In genomic region chr4:72809208-72809607, GRCh38 we compare ENCODE assay signal across 19 cellular contexts.
A peak's percentile ranks its signal among the peaks of the same experiment; 100 is the strongest.
DNase-seq lines count a peak whose midpoint lies in the region; ATAC-seq and TF ChIP-seq lines count a peak whose summit lies in the region.
"Had no signal": no experiment of that assay in that cellular context is flagged by ENCODE, and none has a peak within 500 bp of the region (broad histone marks: within the 10 kb centered on the region; RNA-seq: fewer than 3 reads in every experiment).

No MANE protein-coding gene starts in this region.

- H3K4me3 ChIP-seq in choroid plexus epithelial cell (ENCODE audit: low read depth, low read length), result no peak overlapping the region
- H3K4me3 ChIP-seq: GM12878 had no signal

- peak; percentile 23 for DNase-seq in EH (ENCODE audit: low read depth)
- peak; percentile 73 for DNase-seq in LHCN-M2 (ENCODE audit: low read depth)
- peak; percentile 7 for DNase-seq in choroid plexus epithelial cell (ENCODE audit: low read depth)
- peak; percentile 3 for DNase-seq in iris pigment epithelial cell (ENCODE audit: low read depth)
- DNase-seq in NCI-H1092 treated with DMSO at 0.1 percent for 48 hours (lab: John Stamatoyannopoulos, UW), result no peak
- DNase-seq in putamen (ENCODE audit: low spot score), result no peak
- DNase-seq: GOT3, MM.1S, NCI-H1092, NCI-H1436 treated with DMSO at 0.1 percent for 48 hours, NCI-H2029, NCI-H226, NCI-H510A treated with DMSO at 0.1 percent for 48 hours, NCI-H748 treated with DMSO at 0.1 percent for 48 hours, SIG-M5 had no signal

- no peak for ATAC-seq in GM18909 (IDR thresholded peaks at IDR 0.05; ENCODE audit: poor library complexity, unreplicated experiment)
- ATAC-seq: GM12878, HCT116, SK-N-SH treated with all-trans-retinoic acid at 6 μM for 48 hours had no signal

- TF ChIP-seq CTCF in choroid plexus epithelial cell (conservative IDR thresholded peaks at IDR 0.05; ENCODE audit: low read depth, low read length), result no peak

Comparison
In these comparisons a context has a peak if more than half of its experiments do, and no peak if none do; other contexts are left out.
1. DNase-seq: peak in EH (single experiment), LHCN-M2 (single experiment), choroid plexus epithelial cell (single experiment) and iris pigment epithelial cell (single experiment); none in NCI-H1092 treated with DMSO at 0.1 percent for 48 hours (single experiment) and putamen (single experiment).